In the genomic region with DNA sequence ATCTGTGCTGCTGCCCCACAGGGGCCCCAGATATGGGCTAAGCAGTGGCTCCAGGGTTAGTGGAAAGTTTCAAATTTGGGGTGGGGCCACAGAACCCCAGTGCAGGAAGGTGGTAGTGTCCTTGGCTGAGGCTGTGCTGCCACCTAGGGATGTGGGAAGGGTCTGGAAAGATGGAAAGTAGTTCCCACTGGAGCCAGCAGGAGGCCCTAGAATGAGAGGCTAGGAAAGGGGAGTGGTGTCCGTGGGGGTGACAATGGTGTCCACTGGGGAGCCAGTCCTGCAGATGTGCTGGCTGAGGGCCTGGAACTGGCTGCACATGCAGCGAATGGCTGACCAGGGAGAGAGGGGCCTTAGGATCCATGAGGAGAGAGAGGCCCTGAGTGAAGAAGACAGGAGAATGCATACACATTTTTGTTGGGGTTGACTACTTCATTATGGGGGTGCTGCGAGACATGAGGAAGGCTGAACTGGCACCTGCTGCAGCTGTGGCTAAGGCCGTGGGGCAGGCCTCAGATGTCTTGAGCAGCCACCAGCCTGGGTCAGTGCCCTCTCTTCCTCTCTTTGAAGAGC, we compare ENCODE assay signal across 1 cellular context.
TF ChIP-seq lines count a peak whose summit lies in the region.

No MANE protein-coding gene starts in this region.

TF ChIP-seq in HEK293, 187 proteins besides CTCF, POLR2A, EP300 and RAD21 (continued from another document):
- TF ChIP-seq, protein P1, sequence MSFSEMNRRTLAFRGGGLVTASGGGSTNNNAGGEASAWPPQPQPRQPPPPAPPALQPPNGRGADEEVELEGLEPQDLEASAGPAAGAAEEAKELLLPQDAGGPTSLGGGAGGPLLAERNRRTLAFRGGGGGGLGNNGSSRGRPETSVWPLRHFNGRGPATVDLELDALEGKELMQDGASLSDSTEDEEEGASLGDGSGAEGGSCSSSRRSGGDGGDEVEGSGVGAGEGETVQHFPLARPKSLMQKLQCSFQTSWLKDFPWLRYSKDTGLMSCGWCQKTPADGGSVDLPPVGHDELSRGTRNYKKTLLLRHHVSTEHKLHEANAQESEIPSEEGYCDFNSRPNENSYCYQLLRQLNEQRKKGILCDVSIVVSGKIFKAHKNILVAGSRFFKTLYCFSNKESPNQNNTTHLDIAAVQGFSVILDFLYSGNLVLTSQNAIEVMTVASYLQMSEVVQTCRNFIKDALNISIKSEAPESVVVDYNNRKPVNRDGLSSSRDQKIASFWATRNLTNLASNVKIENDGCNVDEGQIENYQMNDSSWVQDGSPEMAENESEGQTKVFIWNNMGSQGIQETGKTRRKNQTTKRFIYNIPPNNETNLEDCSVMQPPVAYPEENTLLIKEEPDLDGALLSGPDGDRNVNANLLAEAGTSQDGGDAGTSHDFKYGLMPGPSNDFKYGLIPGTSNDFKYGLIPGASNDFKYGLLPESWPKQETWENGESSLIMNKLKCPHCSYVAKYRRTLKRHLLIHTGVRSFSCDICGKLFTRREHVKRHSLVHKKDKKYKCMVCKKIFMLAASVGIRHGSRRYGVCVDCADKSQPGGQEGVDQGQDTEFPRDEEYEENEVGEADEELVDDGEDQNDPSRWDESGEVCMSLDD (tag by site-specific recombination; IDR thresholded peaks at IDR 0.05) = no peak
- TF ChIP-seq KLF8 (tag by site-specific recombination; IDR thresholded peaks at IDR 0.05) (no peak), ZNF174 (tag by site-specific recombination; IDR thresholded peaks at IDR 0.05) (no peak), PRDM1 (tag by site-specific recombination; IDR thresholded peaks at IDR 0.05) (no peak), ZNF121 (tag by site-specific recombination; IDR thresholded peaks at IDR 0.05) (no peak), ZSCAN23 (tag by site-specific recombination; IDR thresholded peaks at IDR 0.05) (no peak), ZNF510 (tag by site-specific recombination; IDR thresholded peaks at IDR 0.05; ENCODE audit: insufficient replicate concordance) (no peak), ZNF138 (tag by site-specific recombination; IDR thresholded peaks at IDR 0.05; ENCODE audit: borderline replicate concordance) (no peak)
- TF ChIP-seq, protein P2, sequence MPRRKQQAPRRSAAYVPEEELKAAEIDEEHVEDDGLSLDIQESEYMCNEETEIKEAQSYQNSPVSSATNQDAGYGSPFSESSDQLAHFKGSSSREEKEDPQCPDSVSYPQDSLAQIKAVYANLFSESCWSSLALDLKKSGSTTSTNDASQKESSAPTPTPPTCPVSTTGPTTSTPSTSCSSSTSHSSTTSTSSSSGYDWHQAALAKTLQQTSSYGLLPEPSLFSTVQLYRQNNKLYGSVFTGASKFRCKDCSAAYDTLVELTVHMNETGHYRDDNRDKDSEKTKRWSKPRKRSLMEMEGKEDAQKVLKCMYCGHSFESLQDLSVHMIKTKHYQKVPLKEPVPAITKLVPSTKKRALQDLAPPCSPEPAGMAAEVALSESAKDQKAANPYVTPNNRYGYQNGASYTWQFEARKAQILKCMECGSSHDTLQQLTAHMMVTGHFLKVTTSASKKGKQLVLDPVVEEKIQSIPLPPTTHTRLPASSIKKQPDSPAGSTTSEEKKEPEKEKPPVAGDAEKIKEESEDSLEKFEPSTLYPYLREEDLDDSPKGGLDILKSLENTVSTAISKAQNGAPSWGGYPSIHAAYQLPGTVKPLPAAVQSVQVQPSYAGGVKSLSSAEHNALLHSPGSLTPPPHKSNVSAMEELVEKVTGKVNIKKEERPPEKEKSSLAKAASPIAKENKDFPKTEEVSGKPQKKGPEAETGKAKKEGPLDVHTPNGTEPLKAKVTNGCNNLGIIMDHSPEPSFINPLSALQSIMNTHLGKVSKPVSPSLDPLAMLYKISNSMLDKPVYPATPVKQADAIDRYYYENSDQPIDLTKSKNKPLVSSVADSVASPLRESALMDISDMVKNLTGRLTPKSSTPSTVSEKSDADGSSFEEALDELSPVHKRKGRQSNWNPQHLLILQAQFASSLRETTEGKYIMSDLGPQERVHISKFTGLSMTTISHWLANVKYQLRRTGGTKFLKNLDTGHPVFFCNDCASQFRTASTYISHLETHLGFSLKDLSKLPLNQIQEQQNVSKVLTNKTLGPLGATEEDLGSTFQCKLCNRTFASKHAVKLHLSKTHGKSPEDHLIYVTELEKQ (tag by site-specific recombination; IDR thresholded peaks at IDR 0.05; ENCODE audit: borderline replicate concordance) = no peak
